9 cellular contexts compared by ENCODE assay signal in the genomic region with DNA sequence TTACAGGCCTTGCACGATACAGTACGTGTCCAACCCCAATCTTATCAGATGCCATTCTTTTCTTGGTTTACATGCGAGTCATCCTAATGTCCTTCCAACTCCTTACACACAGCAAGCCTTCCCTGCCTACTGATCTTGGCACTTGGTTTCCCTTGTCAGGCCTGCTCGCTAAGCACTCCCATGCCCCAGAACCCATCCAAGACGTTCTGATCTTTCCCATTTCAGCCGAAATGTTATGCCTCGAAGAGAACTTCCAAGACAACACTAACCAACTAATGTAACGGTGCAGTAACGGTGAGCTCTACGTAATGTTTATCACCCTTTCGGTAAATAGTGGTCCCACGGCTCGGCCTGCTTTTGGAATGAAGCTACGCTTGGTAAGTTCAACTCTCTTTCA. TPM values are rescaled to one million over a fixed set of nuclear protein-coding genes. Genes with fewer than 3 reads are reported as not detected.
A peak's percentile ranks its signal among the peaks of the same experiment; 100 is the strongest.
DNase-seq lines count a peak whose midpoint lies in the region; TF ChIP-seq lines count a peak whose summit lies in the region.
"Had no signal": no experiment of that assay in that cellular context is flagged by ENCODE, and none has a peak within 500 bp of the region (broad histone marks: within the 10 kb centered on the region; RNA-seq: fewer than 3 reads in every experiment).

No MANE protein-coding gene starts in this region.

- no peak overlapping the region for H2BK5ac ChIP-seq in mesendoderm (ENCODE audit: low read length)

- TF ChIP-seq POLR2A in breast epithelium (IDR thresholded peaks at IDR 0.05): no peak

- no peak overlapping the region for H4K5ac ChIP-seq in mesendoderm (ENCODE audit: low read length)

- no peak for TF ChIP-seq CTCF in AG04450 (IDR thresholded peaks at IDR 0.05; ENCODE audit: low read depth, low read length)
- no peak for TF ChIP-seq CTCF in breast epithelium (IDR thresholded peaks at IDR 0.05)

- H3K4me3 ChIP-seq in AG04450 (ENCODE audit: low read depth, low read length): peak overlapping the region; percentile 87
- H3K4me3 ChIP-seq in breast epithelium: peak overlapping the region; percentile 80 to 93 (median 89)
- H3K4me3 ChIP-seq in mesendoderm (ENCODE audit: low read length): peak overlapping the region; percentile 93

- H3K56ac ChIP-seq in mesendoderm (ENCODE audit: low read length): peak overlapping the region; percentile 95

- WGBS in mesendoderm (ENCODE audit: extremely low coverage, insufficient coverage, low lambda C conversion rate): no CpG with 5 or more reads among the region's 14 CpGs

- peaks cover 12% of the 10 kb centered on the region for H3K36me3 ChIP-seq in breast epithelium
- peaks cover 17% of the 10 kb centered on the region for H3K36me3 ChIP-seq in mesendoderm (ENCODE audit: control insufficient read depth, insufficient read depth, low read length)

- no peak overlapping the region for H3K4ac ChIP-seq in mesendoderm (ENCODE audit: low read depth, low read length)

- H3K4me1 ChIP-seq in breast epithelium (peaks cover 5 to 15% of the 10 kb centered on the region in 2 donors), mesendoderm (ENCODE audit: control insufficient read depth, low read depth, low read length) (peaks cover 3% of the 10 kb centered on the region)

- peak overlapping the region; percentile 85 for H3K9ac ChIP-seq in mesendoderm (ENCODE audit: low read length)

- DNase-seq in AG04450 (ENCODE audit: low read depth, low spot score) (no peak), HT-29 (ENCODE audit: low spot score) (peak; percentile 26), breast epithelium (ENCODE audit: low spot score in 2 of 2) (no peak), mesendoderm (no peak), posterior vena cava (ENCODE audit: low spot score) (no peak), C1 segment of cervical spinal cord (lab: John Stamatoyannopoulos, UW) (no peak), G401 (ENCODE audit: low spot score) (no peak)
- DNase-seq in activated T-cell treated with anti-CD3 and anti-CD28 coated beads, Interleukin-2, amount 50 U/mL, for 48 hours: no peak

- no peak overlapping the region for H2BK15ac ChIP-seq in mesendoderm (replicated peaks; ENCODE audit: low read depth)

- H3K9me3 ChIP-seq in AG04450 (ENCODE audit: control insufficient read depth, insufficient read depth, low read length) (no peaks in the 10 kb centered on the region), breast epithelium (no peaks in the 10 kb centered on the region)

- intact Hi-C loops in breast epithelium (cut with DNase I; ENCODE audit: low total_unique reads): loop anchor here (10.0 kb wide), 1 partner anchor 1004 kb away; no protein-coding TSS in a partner anchor
- intact Hi-C loops in posterior vena cava (cut with DNase I): no loop called here

- in situ Hi-C loops in G401 (cut with HindIII; ENCODE audit: low sequenced_read_pairs): no loop called here

- POLR2A ChIA-PET in AG04450 (lab: Yijun Ruan, JAX): interaction anchor here (1.0 kb wide), 1 partner anchor 16 kb away, joined by 5 read pairs; the partner anchor contains the start of gene GAL3ST1

- peaks cover 12% of the 10 kb centered on the region for H3K79me1 ChIP-seq in mesendoderm (ENCODE audit: low read length)

- H3K27ac ChIP-seq in AG04450 (ENCODE audit: low read depth, low read length) (peak overlapping the region; percentile 23), breast epithelium (peak overlapping the region; percentile 85 to 89), mesendoderm (ENCODE audit: low read depth, low read length) (no peak overlapping the region)

- H4K8ac ChIP-seq in mesendoderm (ENCODE audit: low read depth, low read length): no peak overlapping the region

- H3K23ac ChIP-seq in mesendoderm (ENCODE audit: low read length): no peak overlapping the region

- H2AK5ac ChIP-seq in mesendoderm (ENCODE audit: low read length): no peak overlapping the region

- H3K27me3 ChIP-seq in AG04450 (ENCODE audit: control insufficient read depth, insufficient read depth, low read length) (peaks cover 3% of the 10 kb centered on the region), breast epithelium (no peaks in the 10 kb centered on the region), mesendoderm (ENCODE audit: insufficient read depth, low read length, poor library complexity) (no peaks in the 10 kb centered on the region)

- no peak overlapping the region for H3K18ac ChIP-seq in mesendoderm (ENCODE audit: low read length)

- peaks cover 21% of the 10 kb centered on the region for H3K79me2 ChIP-seq in mesendoderm (ENCODE audit: control insufficient read depth, insufficient read depth, low read length)

- peak overlapping the region; percentile 89 for H3K4me2 ChIP-seq in mesendoderm (ENCODE audit: low read length)

- CTCF ChIA-PET in AG04450 (lab: Charles Lee): interaction anchor here (1.0 to 1.3 kb wide), 2 partner anchors 43 kb away, joined by 3 to 4 read pairs; no protein-coding TSS in a partner anchor

- H2BK120ac ChIP-seq in mesendoderm (ENCODE audit: low read depth, low read length): no peak overlapping the region

RNA-seq across cellular contexts. Expression of gene PES1, which starts 0.5 kb away (rescaled TPM):
- polyA plus RNA-seq in AG04450 (2011; rRNA removed): 70.2 and 90.3 TPM in 2 replicates
- polyA minus RNA-seq in AG04450 (2011; rRNA and poly(A)+ RNA removed): 103 and 127 TPM in 2 replicates
- total RNA-seq in HT-29 (2014; rRNA removed; shearing (Covaris generic)): 73.9 and 74.0 TPM in 2 replicates
- total RNA-seq in breast epithelium: 10 to 100 TPM; 45.3 to 65.1 (median 56.4) TPM
- polyA plus RNA-seq in mesendoderm (2013, experiment 1 of 2): 116 TPM
- 112 TPM for polyA plus RNA-seq in mesendoderm (2013, experiment 2 of 2)
- 10 to 100 TPM; 37.9 to 48.2 TPM for total RNA-seq in posterior vena cava
- 133 and 162 TPM in 2 replicates for total RNA-seq in G401 (2014; rRNA removed; shearing (Covaris generic))

RNA-seq across cellular contexts. Expression of gene TCN2, which starts 15.8 kb away (rescaled TPM):
- polyA plus RNA-seq in AG04450 (2011; rRNA removed): 6.6 and 9.1 TPM in 2 replicates
- 4.3 and 5.0 TPM in 2 replicates for polyA minus RNA-seq in AG04450 (2011; rRNA and poly(A)+ RNA removed)
- 13.2 and 19.0 TPM in 2 replicates for total RNA-seq in HT-29 (2014; rRNA removed; shearing (Covaris generic))
- total RNA-seq in breast epithelium (10 to 100 TPM; 32.4 to 69.8 (median 36.7) TPM), posterior vena cava (10 to 100 TPM; 23.4 to 47.3 TPM)
- polyA plus RNA-seq in mesendoderm (2013, experiment 1 of 2): 14.8 TPM
- 15.2 TPM for polyA plus RNA-seq in mesendoderm (2013, experiment 2 of 2)
- 12.9 and 17.1 TPM in 2 replicates for total RNA-seq in G401 (2014; rRNA removed; shearing (Covaris generic))

RNA-seq across cellular contexts. Expression of gene GAL3ST1, which starts 16.7 kb away (rescaled TPM):
- 0.06 and 0.14 TPM in 2 replicates for polyA plus RNA-seq in AG04450 (2011; rRNA removed)
- polyA minus RNA-seq in AG04450 (2011; rRNA and poly(A)+ RNA removed): not detected in 2 replicates
- total RNA-seq in HT-29 (2014; rRNA removed; shearing (Covaris generic)): 7.8 and 8.1 TPM in 2 replicates
- total RNA-seq in breast epithelium: 1 to 10 TPM; 1.3 to 2.6 (median 1.3) TPM
- polyA plus RNA-seq in mesendoderm (2013, experiment 1 of 2): 12.5 TPM
- polyA plus RNA-seq in mesendoderm (2013, experiment 2 of 2): 12.0 TPM
- 1 to 10 TPM; 1.3 to 2.5 TPM for total RNA-seq in posterior vena cava
- total RNA-seq in G401 (2014; rRNA removed; shearing (Covaris generic)): 3.9 TPM in 1 of 2 replicates, not detected in the other
- total RNA-seq: dermis microvascular lymphatic vessel endothelial cell had no signal

RNA-seq across cellular contexts. Expression of gene SLC35E4, which starts 44.4 kb away (rescaled TPM):
- polyA plus RNA-seq in AG04450 (2011; rRNA removed): 2.8 and 3.4 TPM in 2 replicates
- 1.7 and 2.0 TPM in 2 replicates for polyA minus RNA-seq in AG04450 (2011; rRNA and poly(A)+ RNA removed)
- total RNA-seq in HT-29 (2014; rRNA removed; shearing (Covaris generic)): 14.2 and 22.1 TPM in 2 replicates
- 1 to 10 TPM; 3.4 to 8.5 (median 4.8) TPM for total RNA-seq in breast epithelium
- polyA plus RNA-seq in mesendoderm (2013, experiment 1 of 2): 1.3 TPM
- polyA plus RNA-seq in mesendoderm (2013, experiment 2 of 2): 1.3 TPM
- 1 to 10 TPM; 4.4 to 7.8 TPM for total RNA-seq in posterior vena cava
- 6.3 and 15.5 TPM in 2 replicates for total RNA-seq in G401 (2014; rRNA removed; shearing (Covaris generic))

RNA-seq across cellular contexts. Expression of gene SEC14L6, which starts 44.6 kb away (rescaled TPM):
- 0.06 and 0.19 TPM in 2 replicates for polyA plus RNA-seq in AG04450 (2011; rRNA removed)
- polyA minus RNA-seq in AG04450 (2011; rRNA and poly(A)+ RNA removed): not detected in 2 replicates
- not detected in 2 replicates for total RNA-seq in HT-29 (2014; rRNA removed; shearing (Covaris generic))
- under 1 TPM in 2 of 3 donors, not detected in 1; 0.33 to 0.73 TPM for total RNA-seq in breast epithelium
- polyA plus RNA-seq in mesendoderm (2013, experiment 1 of 2): 0.53 TPM
- 0.53 TPM for polyA plus RNA-seq in mesendoderm (2013, experiment 2 of 2)
- total RNA-seq in posterior vena cava: under 1 TPM; 0.10 to 0.14 TPM
- not detected in 2 replicates for total RNA-seq in G401 (2014; rRNA removed; shearing (Covaris generic))
